9 cellular contexts compared by ENCODE assay signal in genomic region chr5:132457371-132458225, GRCh38. TPM values are rescaled to one million over a fixed set of nuclear protein-coding genes. Genes with fewer than 3 reads are reported as not detected.
A peak's percentile ranks its signal among the peaks of the same experiment; 100 is the strongest.
DNase-seq lines count a peak whose midpoint lies in the region; ATAC-seq and TF ChIP-seq lines count a peak whose summit lies in the region.
"Had no signal": no experiment of that assay in that cellular context is flagged by ENCODE, and none has a peak within 500 bp of the region (broad histone marks: within the 10 kb centered on the region; RNA-seq: fewer than 3 reads in every experiment).

No MANE protein-coding gene starts in this region.

- H3K4me1 ChIP-seq in ascending aorta (peaks cover 0 to 4% of the 10 kb centered on the region in 2 donors), lung (ENCODE audit: control insufficient read depth in 2 of 2, insufficient read depth in 2 of 2, low read length in 2 of 2) (peaks cover 13 to 40% of the 10 kb centered on the region in 2 donors)
- H3K4me1 ChIP-seq: parathyroid adenoma had no signal

- H3K9me3 ChIP-seq in ascending aorta (no peaks in the 10 kb centered on the region), lung (ENCODE audit: control insufficient read depth in 2 of 2, insufficient read depth in 1 of 2, low read length in 1 of 2) (no peaks in the 10 kb centered on the region)

- DNase-seq in NAMALWA (ENCODE audit: low spot score), result peak; percentile 74
- peak in 1 of 2 donors; percentile 77 for DNase-seq in ascending aorta (ENCODE audit: low spot score in 2 of 2)
- no peak for DNase-seq in lung (ENCODE audit: low spot score)
- DNase-seq in NCI-H524 (lab: John Stamatoyannopoulos, UW), result no peak
- DNase-seq in HuH-7.5 (ENCODE audit: low spot score), result no peak
- no peak for DNase-seq in NCI-H2081 (lab: John Stamatoyannopoulos, UW)
- no peak for DNase-seq in GM19240 (ENCODE audit: insufficient read length, low spot score)

- no peak overlapping the region for H3K4me3 ChIP-seq in ascending aorta
- H3K4me3 ChIP-seq in lung, result no peak overlapping the region

- TF ChIP-seq CTCF in ascending aorta (IDR thresholded peaks at IDR 0.05) (no peak), lung (IDR thresholded peaks at IDR 0.05; ENCODE audit: control extremely low read depth, extremely low read depth) (no peak)

- peak; percentile 3 for ATAC-seq in GM21360 (IDR thresholded peaks at IDR 0.05; ENCODE audit: unreplicated experiment)
- ATAC-seq in lung (ENCODE audit: insufficient read depth, low FRiP score), result peak; percentile 42

- 47 to 54% methylated on average over 2 of the region's 2 CpGs for WGBS in lung, 2 donors

- intact Hi-C loops in ascending aorta (cut with DNase I), result no loop called here

- peak overlapping the region; percentile 32 to 64 for H3K27ac ChIP-seq in ascending aorta
- peak overlapping the region in 1 of 2 donors; percentile 99 for H3K27ac ChIP-seq in lung (ENCODE audit: low read depth in 1 of 2, low read length in 1 of 2)

- H3K36me3 ChIP-seq in ascending aorta (peaks cover 9 to 24% of the 10 kb centered on the region in 2 donors), lung (ENCODE audit: control insufficient read depth in 2 of 2, insufficient read depth in 2 of 2, low read length in 2 of 2) (peaks cover 0 to 4% of the 10 kb centered on the region in 2 donors)

- H3K27me3 ChIP-seq in ascending aorta (no peaks in the 10 kb centered on the region), lung (ENCODE audit: control insufficient read depth, insufficient read depth) (no peaks in the 10 kb centered on the region)

RNA-seq across cellular contexts. Expression of gene IRF1, which starts 33.0 kb away (rescaled TPM):
- 57.7 TPM for total RNA-seq in ascending aorta
- 10 to 100 TPM; 53.8 to 83.2 TPM for total RNA-seq in lung
- 100 to 1,000 TPM in 1 of 2 donors, 10 to 100 TPM in 1; 32.9 to 141 TPM for polyA plus RNA-seq in lung
